In the genomic region with DNA sequence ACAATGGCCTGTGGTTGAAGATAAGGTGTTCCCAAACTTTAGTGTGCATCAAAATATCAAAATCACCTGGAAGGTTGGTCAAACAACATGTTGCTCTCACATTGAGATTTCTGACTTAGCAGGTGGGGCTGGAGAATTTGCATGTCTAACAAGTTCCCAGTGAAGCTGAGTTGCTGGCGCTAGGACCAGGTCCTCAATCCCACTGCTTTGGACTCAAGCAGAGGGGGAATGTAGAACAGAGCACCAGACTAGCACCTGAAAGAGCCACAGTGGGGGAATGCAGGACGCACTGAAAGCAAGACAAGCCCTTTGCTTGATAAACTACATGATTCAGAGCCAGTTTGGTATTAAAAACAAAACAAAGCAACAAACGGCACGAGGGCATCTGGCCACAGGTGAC, we compare ENCODE assay signal across 29 cellular contexts.
"Had no signal": no experiment of that assay in that cellular context is flagged by ENCODE, and none has a peak within 500 bp of the region (broad histone marks: within the 10 kb centered on the region; RNA-seq: fewer than 3 reads in every experiment).

No MANE protein-coding gene starts in this region.

- H3K4me2 ChIP-seq: neural progenitor cell, smooth muscle cell had no signal

- H3K27me3 Mint-ChIP-seq: naive B cell had no signal

- H3K27ac Mint-ChIP-seq: immature natural killer cell; mesothelial cell of epicardium; naive B cell; natural killer cell; nephron progenitor cell; neural progenitor cell; progenitor cell of endocrine pancreas; stimulated activated effector memory CD8-positive, alpha-beta T cell treated with anti-CD3 and anti-CD28 coated beads, Interleukin-12 subunit alpha, Interleukin-12 subunit beta, amount 100 ng/mL, for 72 hours; stimulated activated naive CD8-positive, alpha-beta T cell treated with anti-CD3 and anti-CD28 coated beads, Interleukin-15, Interleukin-2, amounts not matched to agents 100 ng/mL and 50 ng/mL, for 24 hours had no signal

- FAIRE-seq: islet of Langerhans, kidney had no signal

- H3K9me3 Mint-ChIP-seq: mesothelial cell of epicardium; nephron progenitor cell; stimulated activated naive CD8-positive, alpha-beta T cell treated with anti-CD3 and anti-CD28 coated beads, Interleukin-15, Interleukin-2, amounts not matched to agents 100 ng/mL and 50 ng/mL, for 24 hours had no signal

- H3K4me3 Mint-ChIP-seq: immature natural killer cell; mesothelial cell of epicardium; naive B cell; natural killer cell; nephron progenitor cell; neural progenitor cell; stimulated activated effector memory CD8-positive, alpha-beta T cell treated with anti-CD3 and anti-CD28 coated beads, Interleukin-12 subunit alpha, Interleukin-12 subunit beta, amount 100 ng/mL, for 72 hours; stimulated activated naive CD8-positive, alpha-beta T cell treated with anti-CD3 and anti-CD28 coated beads, Interleukin-15, Interleukin-2, amounts not matched to agents 100 ng/mL and 50 ng/mL, for 24 hours had no signal

- ATAC-seq: left colon; left lung; lower lobe of right lung; natural killer cell; right lobe of liver; stimulated activated effector memory CD8-positive, alpha-beta T cell treated with anti-CD3 and anti-CD28 coated beads, Interleukin-12 subunit alpha, Interleukin-12 subunit beta, amount 100 ng/mL, for 72 hours had no signal

- H3K36me3 ChIP-seq: left lung, lower lobe of right lung, neural progenitor cell, ovary, right atrium auricular region, right lobe of liver, suprapubic skin, thoracic aorta, tibial nerve, upper lobe of left lung, vagina had no signal

- H3K9ac ChIP-seq: neural progenitor cell had no signal

- DNase-seq: hypothalamus; immature natural killer cell; kidney; left colon; left lung; lower lobe of right lung; mammary epithelial cell; mesenchymal stem cell; naive B cell; natural killer cell; nephron progenitor cell; ovary; right lobe of liver; stimulated activated CD4-positive, alpha-beta T cell treated with anti-CD3 and anti-CD28 coated beads, Interleukin-1b, Interleukin-23, amount 100 ng/mL, for 48 hours; stimulated activated CD4-positive, alpha-beta T cell treated with anti-CD3 and anti-CD28 coated beads, Interleukin-2, amount 100 ng/mL, for 48 hours; stimulated activated naive CD4-positive, alpha-beta T cell; upper lobe of left lung had no signal

- H3K4me1 ChIP-seq: left lung, lower lobe of right lung, neural progenitor cell, right atrium auricular region, right lobe of liver, suprapubic skin, tibial nerve, upper lobe of left lung, vagina had no signal

- H3K36me3 Mint-ChIP-seq: immature natural killer cell; mesothelial cell of epicardium; naive B cell; natural killer cell; neural progenitor cell; stimulated activated effector memory CD8-positive, alpha-beta T cell treated with anti-CD3 and anti-CD28 coated beads, Interleukin-12 subunit alpha, Interleukin-12 subunit beta, amount 100 ng/mL, for 72 hours had no signal

- H2AFZ ChIP-seq: neural progenitor cell had no signal

- H3K27me3 ChIP-seq: left lung, neural progenitor cell, ovary, right atrium auricular region, right lobe of liver, suprapubic skin, tibial nerve, upper lobe of left lung, vagina had no signal

- H3K9me3 ChIP-seq: left lung, lower lobe of right lung, ovary, right atrium auricular region, right lobe of liver, suprapubic skin, thoracic aorta, tibial nerve, upper lobe of left lung, vagina had no signal

- H3K4me3 ChIP-seq: left lung, lower lobe of right lung, neural progenitor cell, ovary, right atrium auricular region, right lobe of liver, smooth muscle cell, suprapubic skin, thoracic aorta, tibial nerve, upper lobe of left lung, vagina had no signal

- H3K27ac ChIP-seq: left lung, lower lobe of right lung, neural progenitor cell, ovary, right atrium auricular region, right lobe of liver, suprapubic skin, thoracic aorta, tibial nerve, upper lobe of left lung, vagina had no signal

- H3K4me1 Mint-ChIP-seq: immature natural killer cell; mesothelial cell of epicardium; naive B cell; natural killer cell; nephron progenitor cell; neural progenitor cell; stimulated activated effector memory CD8-positive, alpha-beta T cell treated with anti-CD3 and anti-CD28 coated beads, Interleukin-12 subunit alpha, Interleukin-12 subunit beta, amount 100 ng/mL, for 72 hours had no signal
